Comparison of ENCODE assay signal across 1 cellular context in the genomic region with DNA sequence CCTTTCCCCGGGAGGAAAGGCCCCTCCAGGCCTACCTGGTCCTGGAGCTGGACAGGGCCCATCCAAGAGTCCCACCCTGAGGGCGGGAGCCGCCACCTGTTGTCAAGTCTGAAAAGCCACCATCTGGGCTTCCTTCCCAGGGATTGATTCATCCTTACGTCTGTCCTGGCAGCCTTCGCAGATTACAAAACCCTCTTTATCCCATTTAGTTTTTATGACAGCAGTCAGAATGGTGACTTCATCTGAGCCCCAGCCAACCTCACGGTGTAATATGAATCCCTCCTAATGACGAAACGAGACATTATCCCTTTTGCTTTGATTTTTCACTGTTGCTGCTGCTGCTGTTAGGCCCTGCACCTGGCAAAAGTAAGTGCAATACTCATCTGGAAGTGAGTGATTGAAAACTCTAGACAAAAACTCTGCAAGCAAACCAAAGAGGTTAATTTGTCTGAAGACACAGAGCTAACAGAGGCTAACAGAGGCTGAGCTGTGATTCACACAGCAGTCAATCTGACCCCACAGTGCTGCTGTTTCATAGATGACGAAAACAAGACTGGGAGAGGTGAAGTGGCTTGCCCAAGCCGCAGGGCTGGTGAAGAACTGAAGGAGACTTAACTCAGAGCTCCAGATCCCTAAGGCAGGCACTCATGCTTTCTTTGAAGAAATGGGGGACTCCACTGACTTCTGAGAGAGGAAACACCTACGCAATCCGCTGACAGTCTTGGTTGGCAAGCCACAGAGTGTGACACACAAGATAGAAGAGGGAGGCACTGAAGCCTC.
TF ChIP-seq lines count a peak whose summit lies in the region.

No MANE protein-coding gene starts in this region.

TF ChIP-seq in K562, 482 proteins besides CTCF, POLR2A, EP300 and RAD21:
- TF ChIP-seq KDM1A (IDR thresholded peaks at IDR 0.05), result peak; percentile 50 to 79; a peak in 2 of 4 replicates
- no peak for TF ChIP-seq BRF1 (IDR thresholded peaks at IDR 0.05; ENCODE audit: borderline replicate concordance, extremely low read depth, insufficient read length)
- no peak for TF ChIP-seq CEBPG (CRISPR knock-in tag; IDR thresholded peaks at IDR 0.05)
- peak; percentile 14 to 31; a peak in 1 of 4 replicates for TF ChIP-seq CEBPG (tag; conservative IDR thresholded peaks at IDR 0.05 in 1 of 2, IDR thresholded peaks at IDR 0.05 in 1 of 2)
- no peak for TF ChIP-seq ZNF436 (CRISPR knock-in tag; IDR thresholded peaks at IDR 0.05)
TF ChIP-seq in K562: peak in this region for 2.
